Comparison of ENCODE assay signal across 28 cellular contexts in the genomic region with DNA sequence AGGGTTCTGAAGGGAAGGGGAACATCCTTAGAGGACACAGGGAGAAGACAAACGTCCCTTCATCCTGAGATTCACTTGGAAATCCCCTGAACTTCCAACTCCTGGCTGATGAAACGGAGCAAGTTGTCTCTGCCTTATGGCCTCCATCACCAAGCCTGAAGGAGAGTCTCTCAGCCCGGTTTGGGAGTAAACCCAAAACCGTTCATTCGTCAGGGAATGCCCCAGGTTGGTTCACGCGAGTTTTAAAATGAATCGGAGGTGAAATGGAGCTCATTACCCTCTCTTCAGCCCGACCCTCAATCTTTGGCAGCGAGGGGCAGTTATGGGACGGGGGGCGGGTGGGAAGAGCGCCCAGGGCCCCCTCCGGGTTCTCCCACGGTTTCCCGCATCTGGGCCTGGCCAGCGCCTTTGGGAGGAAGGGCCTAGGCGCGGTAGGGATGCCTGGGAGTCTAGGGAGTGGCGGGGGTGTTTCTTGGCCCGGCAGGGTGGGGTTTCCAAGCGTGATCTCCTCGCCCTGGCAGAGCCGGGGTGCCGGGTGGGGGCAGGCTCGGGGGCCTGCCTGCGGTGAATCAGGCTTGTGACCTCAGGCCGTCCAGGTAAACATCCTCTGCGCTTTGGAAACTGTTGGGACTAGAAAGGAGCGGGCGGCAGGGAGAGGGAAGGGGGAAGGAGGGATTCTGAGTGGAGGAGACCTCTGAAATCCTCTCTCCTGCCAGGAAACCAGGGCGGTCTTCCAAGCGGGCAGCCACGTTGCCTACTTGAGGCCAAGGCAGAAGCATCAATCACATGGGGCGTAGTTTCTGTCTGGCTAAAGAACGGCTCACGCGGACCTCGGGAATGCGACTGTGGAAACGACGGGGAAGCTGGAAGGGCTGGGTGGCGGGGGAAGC. TPM values are rescaled to one million over a fixed set of nuclear protein-coding genes. Genes with fewer than 3 reads are reported as not detected.
DNase-seq lines count a peak whose midpoint lies in the region; ATAC-seq and TF ChIP-seq lines count a peak whose summit lies in the region.
"Had no signal": no experiment of that assay in that cellular context is flagged by ENCODE, and none has a peak within 500 bp of the region (broad histone marks: within the 10 kb centered on the region; RNA-seq: fewer than 3 reads in every experiment).

No MANE protein-coding gene starts in this region.

- H3K27ac ChIP-seq in 22Rv1, result peak overlapping the region; percentile 93; the same call in 1 of the 2 replicates
- H3K27ac ChIP-seq in endodermal cell (ENCODE audit: low read depth, low read length), result no peak overlapping the region
- H3K27ac ChIP-seq: breast epithelium, foreskin keratinocyte, heart right ventricle, skin epidermis, transverse colon had no signal

- TF ChIP-seq CTCF in 22Rv1 (IDR thresholded peaks at IDR 0.05), result no peak
- no peak for TF ChIP-seq CTCF in endodermal cell (conservative IDR thresholded peaks at IDR 0.05)
- TF ChIP-seq CTCF in nephron progenitor cell (IDR thresholded peaks at IDR 0.05), result no peak

- 8 to 10% methylated on average over 25 to 43 of the region's 43 CpGs for WGBS in endodermal cell (ENCODE audit: insufficient coverage in 1 of 2, insufficient read length in 1 of 2), 2 experiments

- no peak overlapping the region for H3K9ac ChIP-seq in endodermal cell (ENCODE audit: extremely low read depth, low read length, poor library complexity, severe bottlenecking)

- H3K27me3 ChIP-seq in H7 (ENCODE audit: control insufficient read depth, insufficient read depth, low read length) (peaks cover 99% of the 10 kb centered on the region), endodermal cell (ENCODE audit: control insufficient read depth, insufficient read depth, low read length, poor library complexity, severe bottlenecking) (peaks cover 100% of the 10 kb centered on the region)

- ATAC-seq in GM21619 (IDR thresholded peaks at IDR 0.05; ENCODE audit: unreplicated experiment), result no peak
- ATAC-seq in activated T-helper 17 cell treated with anti-CD3 and anti-CD28 coated beads, Interleukin-2, amount 50 U/mL, for 72 hours (replicated peaks), result no peak
- ATAC-seq: activated T-cell treated with anti-CD3 and anti-CD28 coated beads, Interleukin-2, amount 50 U/mL, for 72 hours; foreskin keratinocyte; heart right ventricle; left cardiac atrium had no signal

- no peaks in the 10 kb centered on the region for H3K36me3 ChIP-seq in H7 (replicated peaks; ENCODE audit: control insufficient read depth, insufficient read depth, low read length)
- H3K36me3 ChIP-seq in endodermal cell (ENCODE audit: control insufficient read depth, insufficient read depth, low read length), result no peaks in the 10 kb centered on the region
- H3K36me3 ChIP-seq: BE2C, breast epithelium, heart right ventricle, transverse colon had no signal

- H3K27ac Mint-ChIP-seq in endodermal cell (no peak overlapping the region), nephron progenitor cell (no peak overlapping the region)
- no peak overlapping the region for H3K27ac Mint-ChIP-seq in activated T-helper 17 cell treated with anti-CD3 and anti-CD28 coated beads, Interleukin-2, amount 50 U/mL, for 72 hours
- H3K27ac Mint-ChIP-seq: activated naive CD4-positive, alpha-beta T cell treated with anti-CD3 and anti-CD28 coated beads for 36 hours; activated T-cell treated with anti-CD3 and anti-CD28 coated beads, Interleukin-2, amount 50 U/mL, for 72 hours had no signal

- no peaks in the 10 kb centered on the region for H3K9me3 ChIP-seq in endodermal cell (ENCODE audit: control insufficient read depth, low read length)
- H3K9me3 ChIP-seq: BE2C, breast epithelium, heart right ventricle, transverse colon had no signal

- DNase-seq in H7 (peak; percentile 64), endodermal cell (peak; percentile 67), nephron progenitor cell (no peak), DMS53 treated with DMSO at 0.1 percent for 48 hours (lab: John Stamatoyannopoulos, UW; ENCODE audit: unreplicated experiment) (no peak), nucleus accumbens (lab: John Stamatoyannopoulos, UW) (no peak)
- DNase-seq: activated naive CD4-positive, alpha-beta T cell treated with anti-CD3 and anti-CD28 coated beads for 36 hours; activated T-cell treated with anti-CD3 and anti-CD28 coated beads, Interleukin-2, amount 50 U/mL, for 72 hours; BE2C; DMS53; effector CD4-positive, alpha-beta T cell; erythroblast; foreskin keratinocyte; GF-D8; heart right ventricle; left cardiac atrium; mammary epithelial cell; NCI-H1105 treated with DMSO at 0.1 percent for 48 hours; NCI-H1930; NCI-H526; SHP77 treated with DMSO at 0.1 percent for 48 hours; stimulated activated CD8-positive, alpha-beta memory T cell treated with anti-CD3 and anti-CD28 coated beads, Interleukin-4, amount 100 ng/mL, for 48 hours; transverse colon had no signal

- no peaks in the 10 kb centered on the region for H3K36me3 Mint-ChIP-seq in endodermal cell (ENCODE audit: low read depth)
- no peaks in the 10 kb centered on the region for H3K36me3 Mint-ChIP-seq in nephron progenitor cell (ENCODE audit: low read depth)
- no peaks in the 10 kb centered on the region for H3K36me3 Mint-ChIP-seq in activated T-helper 17 cell treated with anti-CD3 and anti-CD28 coated beads, Interleukin-2, amount 50 U/mL, for 72 hours (ENCODE audit: low read depth)

- H3K27me3 Mint-ChIP-seq in endodermal cell (ENCODE audit: insufficient read depth) (peaks cover 100% of the 10 kb centered on the region), nephron progenitor cell (ENCODE audit: low read depth, poor library complexity) (peaks cover 100% of the 10 kb centered on the region)
- peaks cover 66% of the 10 kb centered on the region for H3K27me3 Mint-ChIP-seq in activated T-helper 17 cell treated with anti-CD3 and anti-CD28 coated beads, Interleukin-2, amount 50 U/mL, for 72 hours

- H3K4me3 ChIP-seq in H7 (ENCODE audit: insufficient read depth, low read depth, low read length) (no peak overlapping the region), endodermal cell (ENCODE audit: low read length) (no peak overlapping the region)
- H3K4me3 ChIP-seq: breast epithelium, heart right ventricle, skin epidermis, transverse colon had no signal

- H3K4me1 ChIP-seq in endodermal cell (ENCODE audit: control insufficient read depth, insufficient read depth, low read length), result no peaks in the 10 kb centered on the region
- H3K4me1 ChIP-seq: BE2C, breast epithelium, foreskin keratinocyte had no signal

- H3K4me3 Mint-ChIP-seq in endodermal cell (no peak overlapping the region), nephron progenitor cell (peak overlapping the region; percentile 2)
- no peak overlapping the region for H3K4me3 Mint-ChIP-seq in activated T-helper 17 cell treated with anti-CD3 and anti-CD28 coated beads, Interleukin-2, amount 50 U/mL, for 72 hours
- H3K4me3 Mint-ChIP-seq: activated naive CD4-positive, alpha-beta T cell treated with anti-CD3 and anti-CD28 coated beads for 36 hours had no signal

- H3K9me3 Mint-ChIP-seq in endodermal cell (no peaks in the 10 kb centered on the region), nephron progenitor cell (no peaks in the 10 kb centered on the region)
- H3K9me3 Mint-ChIP-seq in activated T-helper 17 cell treated with anti-CD3 and anti-CD28 coated beads, Interleukin-2, amount 50 U/mL, for 72 hours, result no peaks in the 10 kb centered on the region
- H3K9me3 Mint-ChIP-seq: activated naive CD4-positive, alpha-beta T cell treated with anti-CD3 and anti-CD28 coated beads for 36 hours; activated T-cell treated with anti-CD3 and anti-CD28 coated beads, Interleukin-2, amount 50 U/mL, for 72 hours had no signal

- H3K4me1 Mint-ChIP-seq in endodermal cell (peaks cover 5% of the 10 kb centered on the region), nephron progenitor cell (peaks cover 29% of the 10 kb centered on the region)
- H3K4me1 Mint-ChIP-seq in activated T-helper 17 cell treated with anti-CD3 and anti-CD28 coated beads, Interleukin-2, amount 50 U/mL, for 72 hours, result peaks cover 4% of the 10 kb centered on the region

RNA-seq across cellular contexts. Expression of a gene that starts 24.1 kb away (rescaled TPM):
- total RNA-seq in H7 (2014; rRNA removed; shearing (Covaris generic)), result 7.9 and 11.1 TPM in 2 replicates
- not detected for total RNA-seq in endodermal cell
- 0.21 TPM for polyA plus RNA-seq in endodermal cell (2013, experiment 1 of 2)
- polyA plus RNA-seq in endodermal cell (2013, experiment 2 of 2), result not detected
- total RNA-seq in activated T-helper 17 cell treated with anti-CD3 and anti-CD28 coated beads, Interleukin-2, amount 50 U/mL, for 72 hours, result not detected
- total RNA-seq: activated naive CD4-positive, alpha-beta T cell treated with anti-CD3 and anti-CD28 coated beads for 36 hours; activated T-cell treated with anti-CD3 and anti-CD28 coated beads, Interleukin-2, amount 50 U/mL, for 72 hours; foreskin keratinocyte; heart right ventricle; left cardiac atrium; mammary epithelial cell had no signal
- polyA plus RNA-seq: foreskin keratinocyte, heart right ventricle had no signal

RNA-seq across cellular contexts. Expression of a gene that starts 29.7 kb away (rescaled TPM):
- 40.8 and 40.9 TPM in 2 replicates for total RNA-seq in H7 (2014; rRNA removed; shearing (Covaris generic))
- not detected for total RNA-seq in endodermal cell
- 0.68 TPM for polyA plus RNA-seq in endodermal cell (2013, experiment 1 of 2)
- 0.58 TPM for polyA plus RNA-seq in endodermal cell (2013, experiment 2 of 2)
- total RNA-seq in activated T-helper 17 cell treated with anti-CD3 and anti-CD28 coated beads, Interleukin-2, amount 50 U/mL, for 72 hours, result not detected
- total RNA-seq: activated naive CD4-positive, alpha-beta T cell treated with anti-CD3 and anti-CD28 coated beads for 36 hours; activated T-cell treated with anti-CD3 and anti-CD28 coated beads, Interleukin-2, amount 50 U/mL, for 72 hours; breast epithelium; foreskin keratinocyte; heart right ventricle; left cardiac atrium; M059J; mammary epithelial cell had no signal
- polyA plus RNA-seq: foreskin keratinocyte, heart right ventricle, mammary epithelial cell had no signal

RNA-seq across cellular contexts. Expression of a gene that starts 30.3 kb away (rescaled TPM):
- total RNA-seq in H7 (2014; rRNA removed; shearing (Covaris generic)), result 156 and 173 TPM in 2 replicates
- total RNA-seq in endodermal cell, result not detected
- polyA plus RNA-seq in endodermal cell (2013, experiment 1 of 2), result not detected
- polyA plus RNA-seq in endodermal cell (2013, experiment 2 of 2), result not detected
- not detected for total RNA-seq in activated T-helper 17 cell treated with anti-CD3 and anti-CD28 coated beads, Interleukin-2, amount 50 U/mL, for 72 hours
- total RNA-seq: activated naive CD4-positive, alpha-beta T cell treated with anti-CD3 and anti-CD28 coated beads for 36 hours; activated T-cell treated with anti-CD3 and anti-CD28 coated beads, Interleukin-2, amount 50 U/mL, for 72 hours; breast epithelium; foreskin keratinocyte; heart right ventricle; left cardiac atrium; M059J; mammary epithelial cell had no signal
- polyA plus RNA-seq: foreskin keratinocyte, heart right ventricle, mammary epithelial cell had no signal

Comparison
In these comparisons a context has a peak if more than half of its experiments do, and no peak if none do; other contexts are left out.
1. DNase-seq: peak in H7 (single experiment) and endodermal cell (single experiment); none in nephron progenitor cell (single experiment), DMS53 treated with DMSO at 0.1 percent for 48 hours (single experiment) and nucleus accumbens (0 of 56).
2. RNA of a gene that starts 29.7 kb away (total RNA-seq): 40.8 to 40.9 TPM in H7; not detected in endodermal cell and not detected in activated T-helper 17 cell treated with anti-CD3 and anti-CD28 coated beads, Interleukin-2, amount 50 U/mL, for 72 hours; every median in the first group is over 10 times any median in the second.
3. RNA of a gene that starts 30.3 kb away (total RNA-seq): 156 to 173 TPM in H7; not detected in endodermal cell and not detected in activated T-helper 17 cell treated with anti-CD3 and anti-CD28 coated beads, Interleukin-2, amount 50 U/mL, for 72 hours; every median in the first group is over 100 times any median in the second.